ENCODE assay signal across 8 cellular contexts in genomic region chr1:10253755-10254154, GRCh38. TPM values are rescaled to one million over a fixed set of nuclear protein-coding genes. Genes with fewer than 3 reads are reported as not detected.
A peak's percentile ranks its signal among the peaks of the same experiment; 100 is the strongest.
DNase-seq lines count a peak whose midpoint lies in the region; ATAC-seq and TF ChIP-seq lines count a peak whose summit lies in the region.

No MANE protein-coding gene starts in this region.

- H3K27ac ChIP-seq in ACC112 (ENCODE audit: low read depth, low read length), result peak overlapping the region; percentile 56
- peak overlapping the region; percentile 57 for H3K27ac ChIP-seq in KMS-11
- peak overlapping the region; percentile 33 for H3K27ac ChIP-seq in caudate nucleus (ENCODE audit: low read depth, low read length)
- H3K27ac ChIP-seq in lung (ENCODE audit: low read depth in 1 of 2, low read length in 1 of 2), result peak overlapping the region in 1 of 2 donors; percentile 33
- no peak overlapping the region for H3K27ac ChIP-seq in testis

- H3K27ac Mint-ChIP-seq in activated naive CD4-positive, alpha-beta T cell treated with anti-CD3 and anti-CD28 coated beads, Interleukin-2, amount 10 ng/mL, durations not matched to agents 7 days and 5 days, result no peak overlapping the region

- peaks cover 21% of the 10 kb centered on the region for H3K4me1 ChIP-seq in ACC112 (ENCODE audit: control insufficient read depth, insufficient read depth, low read length, unreplicated experiment)
- peaks cover 15% of the 10 kb centered on the region for H3K4me1 ChIP-seq in KMS-11 (ENCODE audit: low read depth, poor library complexity, severe bottlenecking)
- H3K4me1 ChIP-seq in lung (ENCODE audit: control insufficient read depth in 2 of 2, insufficient read depth in 2 of 2, low read length in 2 of 2), result peaks cover 7 to 21% of the 10 kb centered on the region in 2 donors
- peaks cover 10% of the 10 kb centered on the region for H3K4me1 ChIP-seq in testis

- H3K9me3 ChIP-seq in lung (ENCODE audit: control insufficient read depth in 2 of 2, insufficient read depth in 1 of 2, low read length in 1 of 2) (no peaks in the 10 kb centered on the region), testis (no peaks in the 10 kb centered on the region)

- H3K27me3 ChIP-seq in ACC112 (ENCODE audit: insufficient read depth, low read length) (no peaks in the 10 kb centered on the region), KMS-11 (ENCODE audit: insufficient read depth, low read depth) (no peaks in the 10 kb centered on the region), lung (ENCODE audit: control insufficient read depth, insufficient read depth) (no peaks in the 10 kb centered on the region), testis (no peaks in the 10 kb centered on the region)

- peaks cover 63% of the 10 kb centered on the region for H3K79me2 ChIP-seq in ACC112 (ENCODE audit: control insufficient read depth, insufficient read depth, low read length, unreplicated experiment)
- H3K79me2 ChIP-seq in KMS-11 (ENCODE audit: insufficient read depth, low read depth), result no peaks in the 10 kb centered on the region; the same call in 1 of the 2 replicates

- H3K4me3 Mint-ChIP-seq in activated naive CD4-positive, alpha-beta T cell treated with anti-CD3 and anti-CD28 coated beads, Interleukin-2, amount 10 ng/mL, durations not matched to agents 7 days and 5 days, result no peak overlapping the region

- intact Hi-C loops in testis (cut with DNase I; ENCODE audit: low total_unique reads), result no loop called here

- peaks cover 2% of the 10 kb centered on the region for H3K36me3 Mint-ChIP-seq in activated naive CD4-positive, alpha-beta T cell treated with anti-CD3 and anti-CD28 coated beads, Interleukin-2, amount 10 ng/mL, durations not matched to agents 7 days and 5 days

- H3K4me3 ChIP-seq in ACC112 (ENCODE audit: low read depth, low read length), result no peak overlapping the region
- no peak overlapping the region for H3K4me3 ChIP-seq in KMS-11 (IDR thresholded peaks at IDR 0.05; ENCODE audit: insufficient read depth, low read depth, low read length)
- H3K4me3 ChIP-seq in lung, result no peak overlapping the region
- H3K4me3 ChIP-seq in testis, result no peak overlapping the region

- peak overlapping the region; percentile 28; the same call in 1 of the 2 replicates for H3K9ac ChIP-seq in KMS-11

- CTCF ChIA-PET in activated naive CD4-positive, alpha-beta T cell treated with anti-CD3 and anti-CD28 coated beads, Interleukin-2, amount 10 ng/mL, durations not matched to agents 7 days and 5 days (lab: Charles Lee), result no interaction called here

- DNase-seq in caudate nucleus (lab: John Stamatoyannopoulos, UW) (no peak), lung (ENCODE audit: low spot score) (peak; percentile 31), testis (no peak), NK-92 (lab: John Stamatoyannopoulos, UW; ENCODE audit: unreplicated experiment) (no peak)
- DNase-seq in activated naive CD4-positive, alpha-beta T cell treated with anti-CD3 and anti-CD28 coated beads, Interleukin-2, amount 10 ng/mL, durations not matched to agents 7 days and 5 days, result no peak

- H3K4me1 Mint-ChIP-seq in activated naive CD4-positive, alpha-beta T cell treated with anti-CD3 and anti-CD28 coated beads, Interleukin-2, amount 10 ng/mL, durations not matched to agents 7 days and 5 days, result no peaks in the 10 kb centered on the region

- TF ChIP-seq CTCF in KMS-11 (conservative IDR thresholded peaks at IDR 0.05; ENCODE audit: low read depth, low read length) (no peak), lung (IDR thresholded peaks at IDR 0.05; ENCODE audit: control extremely low read depth, extremely low read depth) (no peak), testis (IDR thresholded peaks at IDR 0.05) (no peak)

- 25 to 35% methylated on average over 3 of the region's 3 CpGs for WGBS in lung, 2 donors
- WGBS in testis, 2 donors, result 35 to 36% methylated on average over 3 of the region's 3 CpGs

- no peaks in the 10 kb centered on the region for H3K27me3 Mint-ChIP-seq in activated naive CD4-positive, alpha-beta T cell treated with anti-CD3 and anti-CD28 coated beads, Interleukin-2, amount 10 ng/mL, durations not matched to agents 7 days and 5 days

- no peak for TF ChIP-seq POLR2A in testis (IDR thresholded peaks at IDR 0.05)

- no peaks in the 10 kb centered on the region for H4K20me1 ChIP-seq in KMS-11 (ENCODE audit: insufficient read depth)

- H3K4me2 ChIP-seq in KMS-11, result peak overlapping the region; percentile 26

- peak; percentile 74 for ATAC-seq in lung (ENCODE audit: insufficient read depth, low FRiP score)
- no peak for ATAC-seq in GM21576 (IDR thresholded peaks at IDR 0.05; ENCODE audit: unreplicated experiment)

- peaks cover 8% of the 10 kb centered on the region for H3K36me3 ChIP-seq in ACC112 (ENCODE audit: insufficient read depth, low read length)
- no peaks in the 10 kb centered on the region for H3K36me3 ChIP-seq in KMS-11 (ENCODE audit: insufficient read depth)
- H3K36me3 ChIP-seq in lung (ENCODE audit: control insufficient read depth in 2 of 2, insufficient read depth in 2 of 2, low read length in 2 of 2), result peaks cover 2 to 11% of the 10 kb centered on the region in 2 donors
- H3K36me3 ChIP-seq in testis (ENCODE audit: low read depth, missing control alignments), result no peaks in the 10 kb centered on the region

- H3K9me3 Mint-ChIP-seq in activated naive CD4-positive, alpha-beta T cell treated with anti-CD3 and anti-CD28 coated beads, Interleukin-2, amount 10 ng/mL, durations not matched to agents 7 days and 5 days, result no peaks in the 10 kb centered on the region

- H2AFZ ChIP-seq in ACC112 (ENCODE audit: low read length, unreplicated experiment), result no peak overlapping the region
- H2AFZ ChIP-seq in KMS-11 (ENCODE audit: low read depth), result no peak overlapping the region

RNA-seq across cellular contexts. Expression of gene KIF1B, which starts 43.4 kb away (rescaled TPM):
- 10 to 100 TPM; 39.1 to 64.0 TPM for total RNA-seq in lung
- 1 to 10 TPM; 9.7 to 9.8 TPM for polyA plus RNA-seq in lung
- 100 to 1,000 TPM in 1 of 2 donors, 10 to 100 TPM in 1; 71.2 to 119 TPM for total RNA-seq in testis
- polyA plus RNA-seq in testis (ENCODE audit: insufficient read depth, low read depth, low replicate concordance), result 64.5 TPM

Comparison
In these comparisons a context has a peak if more than half of its experiments do, and no peak if none do; other contexts are left out.
1. H3K27ac ChIP-seq: peak in ACC112 (single experiment), KMS-11 (single experiment) and caudate nucleus (single experiment); none in testis (0 of 2).